9 cellular contexts compared by ENCODE assay signal in genomic region chr4:145956288-145956890, GRCh38. TPM values are rescaled to one million over a fixed set of nuclear protein-coding genes. Genes with fewer than 3 reads are reported as not detected.
DNase-seq lines count a peak whose midpoint lies in the region; ATAC-seq, FAIRE-seq and TF ChIP-seq lines count a peak whose summit lies in the region.
"Had no signal": no experiment of that assay in that cellular context is flagged by ENCODE, and none has a peak within 500 bp of the region (broad histone marks: within the 10 kb centered on the region; RNA-seq: fewer than 3 reads in every experiment).

No MANE protein-coding gene starts in this region.

- ATAC-seq in CD4-positive, alpha-beta T cell (ENCODE audit: poor library complexity): peak; percentile 68
- ATAC-seq in esophagus mucosa: no peak

- H3K27ac Mint-ChIP-seq in CD4-positive, alpha-beta T cell: no peak overlapping the region
- H3K27ac Mint-ChIP-seq: T-helper 1 cell treated with Interleukin-12 subunit alpha and Interleukin-12 subunit beta and Interleukin-4 antibody, amounts not matched to agents 30 μg/mL and 1 μg/mL, for 36 hours had no signal

- intact Hi-C loops in CD4-positive, alpha-beta T cell (cut with DNase I, micrococcal nuclease): loop anchor here (5.0 to 10.0 kb wide), 2 partner anchors 1138 to 1141 kb away; no protein-coding TSS in a partner anchor
- intact Hi-C loops in sigmoid colon (cut with DNase I): no loop called here

- FAIRE-seq in GM18507 (lab: Jason Lieb, UNC): peak; percentile 82

- no peaks in the 10 kb centered on the region for H4K20me1 ChIP-seq in Karpas-422 (ENCODE audit: insufficient read depth, low read depth, low read length)

- H3K27me3 ChIP-seq in CD4-positive, alpha-beta T cell (ENCODE audit: control insufficient read depth, insufficient read depth, low read length): no peaks in the 10 kb centered on the region
- no peaks in the 10 kb centered on the region for H3K27me3 ChIP-seq in Karpas-422 (ENCODE audit: low read length)
- H3K27me3 ChIP-seq in sigmoid colon: no peaks in the 10 kb centered on the region

- no peak overlapping the region for H3K4me3 Mint-ChIP-seq in CD4-positive, alpha-beta T cell
- H3K4me3 Mint-ChIP-seq: T-helper 1 cell treated with Interleukin-12 subunit alpha and Interleukin-12 subunit beta and Interleukin-4 antibody, amounts not matched to agents 30 μg/mL and 1 μg/mL, for 36 hours had no signal

- H3K27me3 Mint-ChIP-seq in CD4-positive, alpha-beta T cell: no peaks in the 10 kb centered on the region

- no peaks in the 10 kb centered on the region for H3K36me3 ChIP-seq in Karpas-422 (ENCODE audit: insufficient read depth, low read length)
- H3K36me3 ChIP-seq in sigmoid colon: no peaks in the 10 kb centered on the region

- WGBS in sigmoid colon, 2 donors: 42 to 68% methylated on average over 3 of the region's 3 CpGs

- H3K79me2 ChIP-seq in Karpas-422 (ENCODE audit: low read length): no peaks in the 10 kb centered on the region

- no peaks in the 10 kb centered on the region for H3K36me3 Mint-ChIP-seq in CD4-positive, alpha-beta T cell (ENCODE audit: low read depth)

- TF ChIP-seq POLR2A in sigmoid colon (IDR thresholded peaks at IDR 0.05): no peak

- no peaks in the 10 kb centered on the region for H3K9me3 Mint-ChIP-seq in CD4-positive, alpha-beta T cell
- H3K9me3 Mint-ChIP-seq: T-helper 1 cell treated with Interleukin-12 subunit alpha and Interleukin-12 subunit beta and Interleukin-4 antibody, amounts not matched to agents 30 μg/mL and 1 μg/mL, for 36 hours had no signal

- peak overlapping the region; percentile 27 for H3K4me2 ChIP-seq in Karpas-422 (ENCODE audit: low read depth, low read length, poor library complexity, severe bottlenecking)

- POLR2A ChIA-PET in CD4-positive, alpha-beta T cell (lab: Charles Lee): interaction anchor here (0.7 kb wide), 1 partner anchor 22 kb away, joined by 3 read pairs; no protein-coding TSS in a partner anchor

- no peaks in the 10 kb centered on the region for H3K9me3 ChIP-seq in CD4-positive, alpha-beta T cell (ENCODE audit: control insufficient read depth, low read length)
- no peaks in the 10 kb centered on the region for H3K9me3 ChIP-seq in Karpas-422 (ENCODE audit: low read length)
- peaks cover 0 to 7% (median 0%) of the 10 kb centered on the region in 4 donors for H3K9me3 ChIP-seq in sigmoid colon

- TF ChIP-seq EP300 in sigmoid colon (IDR thresholded peaks at IDR 0.05): no peak

- no peak overlapping the region for H3K4me3 ChIP-seq in Karpas-422 (ENCODE audit: low read length)
- no peak overlapping the region for H3K4me3 ChIP-seq in sigmoid colon

- H3K9me2 ChIP-seq in Karpas-422 (replicated peaks; ENCODE audit: insufficient read depth, low read length): no peaks in the 10 kb centered on the region

- no peak overlapping the region for H3K27ac ChIP-seq in CD4-positive, alpha-beta T cell (ENCODE audit: low read depth, low read length)
- no peak overlapping the region for H3K27ac ChIP-seq in Karpas-422 (ENCODE audit: low read length)
- no peak overlapping the region for H3K27ac ChIP-seq in VCaP
- no peak overlapping the region for H3K27ac ChIP-seq in sigmoid colon

- H2AFZ ChIP-seq in Karpas-422 (ENCODE audit: low read length): no peak overlapping the region

- TF ChIP-seq CTCF in CD4-positive, alpha-beta T cell (IDR thresholded peaks at IDR 0.05): peak; percentile 77
- TF ChIP-seq CTCF in VCaP (conservative IDR thresholded peaks at IDR 0.05) (peak; percentile 88), sigmoid colon (IDR thresholded peaks at IDR 0.05) (peak in 3 of 4 experiments; percentile 38 to 62 (median 45))

- peaks cover 29% of the 10 kb centered on the region for H3K4me1 ChIP-seq in Karpas-422 (ENCODE audit: low read length)
- no peaks in the 10 kb centered on the region for H3K4me1 ChIP-seq in sigmoid colon

- CTCF ChIA-PET in CD4-positive, alpha-beta T cell (lab: Charles Lee): interaction anchor here (0.8 to 1.4 kb wide), 2 partner anchors 17 to 139 kb away, joined by 3 to 4 read pairs; no protein-coding TSS in a partner anchor

- H3K9ac ChIP-seq in Karpas-422 (ENCODE audit: low read length): peak overlapping the region; percentile 1; the same call in 1 of the 2 replicates

- no peaks in the 10 kb centered on the region for H3K4me1 Mint-ChIP-seq in CD4-positive, alpha-beta T cell (ENCODE audit: low read depth)

- DNase-seq in CD4-positive, alpha-beta T cell: peak in 6 of 10 experiments; percentile 4 to 20 (median 13)
- DNase-seq in GM18507 (ENCODE audit: extremely low spot score, insufficient read length, low read depth) (no peak), Karpas-422 (peak; percentile 92), fibroblast of peridontal ligament (ENCODE audit: extremely low read depth) (peak; percentile 56), sigmoid colon (no peak), NCI-H128 (lab: John Stamatoyannopoulos, UW; ENCODE audit: unreplicated experiment) (no peak)

RNA-seq across cellular contexts. Expression of gene ZNF827, which starts 17.8 kb away (rescaled TPM):
- 10 to 100 TPM; 13.7 to 14.3 TPM for total RNA-seq in CD4-positive, alpha-beta T cell
- 44.6 and 70.4 TPM in 2 replicates for total RNA-seq in Karpas-422 (2014; rRNA removed; shearing (Covaris generic); ENCODE audit: low replicate concordance)
- total RNA-seq in sigmoid colon: 10 to 100 TPM; 11.3 to 37.7 (median 15.7) TPM
- polyA plus RNA-seq in sigmoid colon: 1 to 10 TPM; 1.8 to 8.7 (median 2.1) TPM
- 4.9 TPM for total RNA-seq in esophagus mucosa

Comparison
In these comparisons a context has a peak if more than half of its experiments do, and no peak if none do; other contexts are left out.
1. DNase-seq: peak in CD4-positive, alpha-beta T cell (6 of 10), Karpas-422 (single experiment) and fibroblast of peridontal ligament (single experiment); none in GM18507 (single experiment), sigmoid colon (single experiment) and NCI-H128 (single experiment).
2. Peak in every context shown above with its lines, with median percentiles within 50 percentile points of each other: CTCF ChIP-seq.